Comparison of ENCODE assay signal across 1 cellular context in genomic region chr7:116785851-116786250, GRCh38.
TF ChIP-seq lines count a peak whose summit lies in the region.

No MANE protein-coding gene starts in this region.

TF ChIP-seq in HCT116, 20 proteins besides CTCF, POLR2A, EP300 and RAD21 (continued from another document):
- TF ChIP-seq EGR1 (IDR thresholded peaks at IDR 0.05; ENCODE audit: low read depth) (no peak), SRF (IDR thresholded peaks at IDR 0.05; ENCODE audit: low read depth) (no peak), ATF3 (IDR thresholded peaks at IDR 0.05) (no peak), ZNF274 (IDR thresholded peaks at IDR 0.05; ENCODE audit: low read depth, low read length) (no peak), EZH2phosphoT487 (IDR thresholded peaks at IDR 0.05; ENCODE audit: borderline replicate concordance) (no peak), YY1 (IDR thresholded peaks at IDR 0.05; ENCODE audit: extremely low read depth, insufficient replicate concordance, low read depth, low read length) (no peak), SIN3A (IDR thresholded peaks at IDR 0.05; ENCODE audit: low read depth) (no peak), REST (IDR thresholded peaks at IDR 0.05; ENCODE audit: low read depth) (no peak)
